In genomic region chr11:91972665-91973266, GRCh38 we compare ENCODE assay signal across 15 cellular contexts.
"Had no signal": no experiment of that assay in that cellular context is flagged by ENCODE, and none has a peak within 500 bp of the region (broad histone marks: within the 10 kb centered on the region; RNA-seq: fewer than 3 reads in every experiment).

No MANE protein-coding gene starts in this region.

- H3K27me3 Mint-ChIP-seq: activated B cell treated with CpG ODN at 0.5 μM for 24 hours; activated CD4-positive, alpha-beta memory T cell treated with anti-CD3 and anti-CD28 coated beads for 36 hours; activated naive CD8-positive, alpha-beta T cell treated with anti-CD3 and anti-CD28 coated beads for 36 hours; activated T-helper 17 cell treated with anti-CD3 and anti-CD28 coated beads, Interleukin-2, amount 50 U/mL, for 72 hours; central memory CD8-positive, alpha-beta T cell; naive thymus-derived CD8-positive, alpha-beta T cell had no signal

- ATAC-seq: activated T-helper 17 cell treated with anti-CD3 and anti-CD28 coated beads, Interleukin-2, amount 50 U/mL, for 72 hours; naive thymus-derived CD8-positive, alpha-beta T cell; stimulated activated naive CD8-positive, alpha-beta T cell treated with anti-CD3 and anti-CD28 coated beads, Interleukin-15, Interleukin-2, amounts not matched to agents 100 U/mL and 50 U/mL, for 24 hours had no signal

- H3K27ac Mint-ChIP-seq: activated B cell treated with CpG ODN at 0.5 μM for 24 hours; activated CD4-positive, alpha-beta memory T cell treated with anti-CD3 and anti-CD28 coated beads for 36 hours; activated naive CD8-positive, alpha-beta T cell treated with anti-CD3 and anti-CD28 coated beads for 36 hours; activated T-helper 17 cell treated with anti-CD3 and anti-CD28 coated beads, Interleukin-2, amount 50 U/mL, for 72 hours; naive thymus-derived CD8-positive, alpha-beta T cell; T-helper 2 cell treated with Interferon-gamma antibody and Interleukin-4, amounts not matched to agents 5 μg/mL and 100 μg/mL, for 36 hours had no signal

- DNase-seq: activated B cell treated with CpG ODN at 0.5 μM for 24 hours; activated CD4-positive, alpha-beta memory T cell treated with anti-CD3 and anti-CD28 coated beads for 36 hours; activated CD4-positive, alpha-beta T cell treated with anti-CD3 and anti-CD28 coated beads for 4 hours; activated naive CD4-positive, alpha-beta T cell; activated naive CD8-positive, alpha-beta T cell treated with anti-CD3 and anti-CD28 coated beads for 36 hours; activated T-cell treated with anti-CD3 and anti-CD28 coated beads for 4 hours; head of caudate nucleus; kidney; mesendoderm; naive thymus-derived CD8-positive, alpha-beta T cell; stimulated activated naive CD8-positive, alpha-beta T cell treated with anti-CD3 and anti-CD28 coated beads, Interleukin-15, Interleukin-2, amounts not matched to agents 100 U/mL and 50 U/mL, for 24 hours; trophoblast cell had no signal

- H3K4me1 Mint-ChIP-seq: activated B cell treated with CpG ODN at 0.5 μM for 24 hours; activated naive CD8-positive, alpha-beta T cell treated with anti-CD3 and anti-CD28 coated beads for 36 hours; activated T-helper 17 cell treated with anti-CD3 and anti-CD28 coated beads, Interleukin-2, amount 50 U/mL, for 72 hours; central memory CD8-positive, alpha-beta T cell; naive thymus-derived CD8-positive, alpha-beta T cell had no signal

- H3K9me3 Mint-ChIP-seq: activated naive CD8-positive, alpha-beta T cell treated with anti-CD3 and anti-CD28 coated beads for 36 hours had no signal

- H3K4me3 Mint-ChIP-seq: activated B cell treated with CpG ODN at 0.5 μM for 24 hours; activated CD4-positive, alpha-beta memory T cell treated with anti-CD3 and anti-CD28 coated beads for 36 hours; activated naive CD8-positive, alpha-beta T cell treated with anti-CD3 and anti-CD28 coated beads for 36 hours; activated T-helper 17 cell treated with anti-CD3 and anti-CD28 coated beads, Interleukin-2, amount 50 U/mL, for 72 hours; central memory CD8-positive, alpha-beta T cell; naive thymus-derived CD8-positive, alpha-beta T cell; T-helper 2 cell treated with Interferon-gamma antibody and Interleukin-4, amounts not matched to agents 5 μg/mL and 100 μg/mL, for 36 hours had no signal

- H3K36me3 Mint-ChIP-seq: activated CD4-positive, alpha-beta memory T cell treated with anti-CD3 and anti-CD28 coated beads for 36 hours; activated naive CD8-positive, alpha-beta T cell treated with anti-CD3 and anti-CD28 coated beads for 36 hours; naive thymus-derived CD8-positive, alpha-beta T cell had no signal
